ENCODE assay signal across 19 cellular contexts in genomic region chr22:39873963-39874362, GRCh38. TPM values are rescaled to one million over a fixed set of nuclear protein-coding genes. Genes with fewer than 3 reads are reported as not detected.
DNase-seq lines count a peak whose midpoint lies in the region; ATAC-seq lines count a peak whose summit lies in the region.
"Had no signal": no experiment of that assay in that cellular context is flagged by ENCODE, and none has a peak within 500 bp of the region (broad histone marks: within the 10 kb centered on the region; RNA-seq: fewer than 3 reads in every experiment).

No MANE protein-coding gene starts in this region.

- H2BK15ac ChIP-seq in neuronal stem cell (ENCODE audit: low read length): no peak overlapping the region

- no peak overlapping the region for H3K4ac ChIP-seq in neuronal stem cell (ENCODE audit: low read length)

- no peak overlapping the region for H4K8ac ChIP-seq in neuronal stem cell (ENCODE audit: low read depth, low read length)

- H3K9me3 Mint-ChIP-seq in activated T-cell treated with anti-CD3 and anti-CD28 coated beads, Interleukin-2, amount 50 U/mL, for 72 hours: peaks cover 0 to 2% of the 10 kb centered on the region in 2 donors
- no peaks in the 10 kb centered on the region for H3K9me3 Mint-ChIP-seq in stimulated activated naive CD8-positive, alpha-beta T cell treated with anti-CD3 and anti-CD28 coated beads, Interleukin-15, amount 100 ng/mL, for 72 hours

- H3K23ac ChIP-seq in neuronal stem cell (ENCODE audit: low read depth, low read length, poor library complexity): no peak overlapping the region

- H3K4me1 ChIP-seq in neuronal stem cell (ENCODE audit: control insufficient read depth in 2 of 2, insufficient read depth in 1 of 2, low read depth in 1 of 2, low read length in 2 of 2): peaks cover 0 to 2% of the 10 kb centered on the region in 2 donors

- H3K79me1 ChIP-seq in neuronal stem cell (ENCODE audit: low read depth, low read length): no peaks in the 10 kb centered on the region

- no peak overlapping the region for H3K4me2 ChIP-seq in neuronal stem cell (ENCODE audit: insufficient read depth, low read length, poor library complexity, severe bottlenecking)

- no peak overlapping the region for H3K27ac ChIP-seq in neuronal stem cell (replicated peaks; ENCODE audit: low read length)

- no peak for ATAC-seq in activated T-cell treated with anti-CD3 and anti-CD28 coated beads, Interleukin-2, amount 50 U/mL, for 72 hours (replicated peaks in 1 of 2)
- ATAC-seq in stimulated activated naive CD8-positive, alpha-beta T cell treated with anti-CD3 and anti-CD28 coated beads, Interleukin-15, Interleukin-2, amounts not matched to agents 100 U/mL and 50 U/mL, for 24 hours: peak; percentile 68
- no peak for ATAC-seq in stimulated activated naive CD8-positive, alpha-beta T cell treated with anti-CD3 and anti-CD28 coated beads, Interleukin-15, amount 100 ng/mL, for 72 hours
- no peak for ATAC-seq in HG02763 (IDR thresholded peaks at IDR 0.05; ENCODE audit: unreplicated experiment)

- H3K36me3 Mint-ChIP-seq in activated T-cell treated with anti-CD3 and anti-CD28 coated beads, Interleukin-2, amount 50 U/mL, for 72 hours (ENCODE audit: insufficient read depth in 2 of 2): no peaks in the 10 kb centered on the region

- no peaks in the 10 kb centered on the region for H3K36me3 ChIP-seq in neuronal stem cell (replicated peaks in 1 of 2; ENCODE audit: control insufficient read depth in 2 of 2, insufficient read depth in 2 of 2, low read length in 2 of 2)

- no peak overlapping the region for H2BK5ac ChIP-seq in neuronal stem cell (ENCODE audit: low read length)

- H2BK12ac ChIP-seq in neuronal stem cell (ENCODE audit: low read length): no peak overlapping the region

- no peak overlapping the region for H2AK5ac ChIP-seq in neuronal stem cell (ENCODE audit: low read depth, low read length)

- no CpG with 5 or more reads among the region's 1 CpG for WGBS in neuronal stem cell (ENCODE audit: extremely low coverage in 2 of 2, insufficient read length in 2 of 2, insufficient replicate concordance in 1 of 2), 2 donors

- H2BK120ac ChIP-seq in neuronal stem cell (ENCODE audit: low read depth, low read length): no peak overlapping the region

- no peak overlapping the region for H3K4me3 ChIP-seq in neuronal stem cell (ENCODE audit: low read length in 2 of 2)

- no peak overlapping the region for H3K9ac ChIP-seq in neuronal stem cell (ENCODE audit: low read depth, low read length, poor library complexity)

- H2AFZ ChIP-seq in neuronal stem cell (ENCODE audit: low read length): no peak overlapping the region

- no peak overlapping the region for H3K27ac Mint-ChIP-seq in activated T-cell treated with anti-CD3 and anti-CD28 coated beads, Interleukin-2, amount 50 U/mL, for 72 hours
- no peak overlapping the region for H3K27ac Mint-ChIP-seq in stimulated activated naive CD8-positive, alpha-beta T cell treated with anti-CD3 and anti-CD28 coated beads, Interleukin-15, amount 100 ng/mL, for 72 hours
- H3K27ac Mint-ChIP-seq: CD4-positive, CD25-positive, alpha-beta regulatory T cell had no signal

- H3K14ac ChIP-seq in neuronal stem cell (ENCODE audit: low read length): no peak overlapping the region

- DNase-seq in activated T-cell treated with anti-CD3 and anti-CD28 coated beads for 4 hours (peak; percentile 24), amniotic epithelial cell (ENCODE audit: low read depth) (peak; percentile 24), neuronal stem cell (ENCODE audit: low spot score) (no peak)
- no peak for DNase-seq in activated T-cell treated with anti-CD3 and anti-CD28 coated beads, Interleukin-2, amount 50 U/mL, for 72 hours
- no peak for DNase-seq in stimulated activated naive CD8-positive, alpha-beta T cell treated with anti-CD3 and anti-CD28 coated beads, Interleukin-15, Interleukin-2, amounts not matched to agents 100 U/mL and 50 U/mL, for 24 hours
- DNase-seq in stimulated activated naive CD8-positive, alpha-beta T cell treated with anti-CD3 and anti-CD28 coated beads, Interleukin-15, amount 100 ng/mL, for 72 hours: no peak
- DNase-seq: AML-193; CD4-positive, CD25-positive, alpha-beta regulatory T cell; DMS53; H7; KG1; NCI-H1092; NCI-H1694; NCI-H2107; NCI-H345; NCI-H526 treated with DMSO at 0.1 percent for 48 hours had no signal

- H3K18ac ChIP-seq in neuronal stem cell (ENCODE audit: low read length): no peak overlapping the region

- peaks cover 19% of the 10 kb centered on the region for H3K4me1 Mint-ChIP-seq in activated T-cell treated with anti-CD3 and anti-CD28 coated beads, Interleukin-2, amount 50 U/mL, for 72 hours (ENCODE audit: low read depth)
- peaks cover 28% of the 10 kb centered on the region for H3K4me1 Mint-ChIP-seq in stimulated activated naive CD8-positive, alpha-beta T cell treated with anti-CD3 and anti-CD28 coated beads, Interleukin-15, amount 100 ng/mL, for 72 hours

- H3K4me3 Mint-ChIP-seq in activated T-cell treated with anti-CD3 and anti-CD28 coated beads, Interleukin-2, amount 50 U/mL, for 72 hours: no peak overlapping the region
- no peak overlapping the region for H3K4me3 Mint-ChIP-seq in stimulated activated naive CD8-positive, alpha-beta T cell treated with anti-CD3 and anti-CD28 coated beads, Interleukin-15, amount 100 ng/mL, for 72 hours
- H3K4me3 Mint-ChIP-seq: CD4-positive, CD25-positive, alpha-beta regulatory T cell had no signal

- H3K27me3 Mint-ChIP-seq in activated T-cell treated with anti-CD3 and anti-CD28 coated beads, Interleukin-2, amount 50 U/mL, for 72 hours (ENCODE audit: low read depth): no peaks in the 10 kb centered on the region
- no peaks in the 10 kb centered on the region for H3K27me3 Mint-ChIP-seq in stimulated activated naive CD8-positive, alpha-beta T cell treated with anti-CD3 and anti-CD28 coated beads, Interleukin-15, amount 100 ng/mL, for 72 hours
- H3K27me3 Mint-ChIP-seq: CD4-positive, CD25-positive, alpha-beta regulatory T cell had no signal

- no peak overlapping the region for H4K91ac ChIP-seq in neuronal stem cell (ENCODE audit: low read depth, low read length, poor library complexity)

- H3K9me3 ChIP-seq in neuronal stem cell (replicated peaks in 1 of 2; ENCODE audit: control insufficient read depth in 2 of 2, insufficient read depth in 1 of 2, low read depth in 1 of 2, low read length in 2 of 2): no peaks in the 10 kb centered on the region

- no peaks in the 10 kb centered on the region for H3K27me3 ChIP-seq in neuronal stem cell (ENCODE audit: control insufficient read depth in 3 of 3, insufficient read depth in 3 of 3, low read depth in 1 of 3, low read length in 3 of 3)

RNA-seq across cellular contexts. Expression of gene ENTHD1, which starts 19.6 kb away (rescaled TPM):
- total RNA-seq in activated T-cell treated with anti-CD3 and anti-CD28 coated beads, Interleukin-2, amount 50 U/mL, for 72 hours: under 1 TPM; 0.46 to 0.77 TPM
- polyA plus RNA-seq in neuronal stem cell (2013, experiment 1 of 2): not detected
- polyA plus RNA-seq in neuronal stem cell (2013, experiment 2 of 2): not detected
- total RNA-seq: CD4-positive, CD25-positive, alpha-beta regulatory T cell; H7; M059J; OCI-LY7 had no signal

RNA-seq across cellular contexts. Expression of gene GRAP2, which starts 26.9 kb away (rescaled TPM):
- 10 to 100 TPM; 56.4 to 59.4 TPM for total RNA-seq in activated T-cell treated with anti-CD3 and anti-CD28 coated beads, Interleukin-2, amount 50 U/mL, for 72 hours
- polyA plus RNA-seq in neuronal stem cell (2013, experiment 1 of 2): not detected
- polyA plus RNA-seq in neuronal stem cell (2013, experiment 2 of 2): not detected
- total RNA-seq: OCI-LY7 had no signal

Comparison
In these comparisons a context has a peak if more than half of its experiments do, and no peak if none do; other contexts are left out.
1. DNase-seq: peak in activated T-cell treated with anti-CD3 and anti-CD28 coated beads for 4 hours (single experiment) and amniotic epithelial cell (single experiment); none in activated T-cell treated with anti-CD3 and anti-CD28 coated beads, Interleukin-2, amount 50 U/mL, for 72 hours (0 of 2), stimulated activated naive CD8-positive, alpha-beta T cell treated with anti-CD3 and anti-CD28 coated beads, Interleukin-15, Interleukin-2, amounts not matched to agents 100 U/mL and 50 U/mL, for 24 hours (single experiment), stimulated activated naive CD8-positive, alpha-beta T cell treated with anti-CD3 and anti-CD28 coated beads, Interleukin-15, amount 100 ng/mL, for 72 hours (0 of 2) and neuronal stem cell (single experiment).